ENCODE assay signal across 11 cellular contexts in the genomic region with DNA sequence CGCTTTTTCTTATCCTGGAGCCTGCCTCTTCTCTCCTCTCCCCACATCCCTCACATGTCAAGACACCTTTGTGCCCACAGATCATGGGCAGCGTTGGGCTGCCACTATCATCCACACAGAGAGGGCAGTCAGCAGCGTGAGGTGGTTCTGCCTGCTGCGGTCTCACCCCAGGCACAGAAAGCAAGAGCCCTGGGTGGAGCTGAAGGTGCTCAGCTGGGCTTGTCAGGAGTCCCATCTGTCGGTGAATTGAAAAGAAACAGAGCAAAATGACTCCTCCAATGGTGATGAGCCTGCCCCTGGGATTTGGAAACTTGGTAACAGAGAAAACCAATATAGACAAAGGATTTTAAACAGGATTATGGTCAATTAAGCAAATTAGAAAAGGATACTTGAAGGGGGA.
DNase-seq lines count a peak whose midpoint lies in the region; ATAC-seq and TF ChIP-seq lines count a peak whose summit lies in the region.
"Had no signal": no experiment of that assay in that cellular context is flagged by ENCODE, and none has a peak within 500 bp of the region (broad histone marks: within the 10 kb centered on the region; RNA-seq: fewer than 3 reads in every experiment).

No MANE protein-coding gene starts in this region.

- H3K36me3 Mint-ChIP-seq in activated T-cell treated with anti-CD3 and anti-CD28 coated beads, Interleukin-2, amount 50 U/mL, for 4 hours (ENCODE audit: insufficient read depth) = no peaks in the 10 kb centered on the region
- no peaks in the 10 kb centered on the region for H3K36me3 Mint-ChIP-seq in activated naive CD8-positive, alpha-beta T cell
- no peaks in the 10 kb centered on the region for H3K36me3 Mint-ChIP-seq in neural crest cell (ENCODE audit: low read depth)
- no peaks in the 10 kb centered on the region for H3K36me3 Mint-ChIP-seq in endothelial cell (ENCODE audit: low read depth, unreplicated experiment)

- no peak for DNase-seq in activated T-cell treated with anti-CD3 and anti-CD28 coated beads, Interleukin-2, amount 50 U/mL, for 4 hours
- no peak for DNase-seq in activated T-cell treated with anti-CD3 and anti-CD28 coated beads, Interleukin-2, amount 50 U/mL, for 48 hours
- DNase-seq in NCI-H82 (lab: John Stamatoyannopoulos, UW) (peak; percentile 98), neural crest cell (ENCODE audit: low read depth, low spot score) (no peak), left cardiac atrium (no peak), endothelial cell (ENCODE audit: low spot score) (no peak)
- DNase-seq: activated CD4-positive, CD25-positive, alpha-beta regulatory T cell; central memory CD4-positive, alpha-beta T cell had no signal

- ATAC-seq in activated T-cell treated with anti-CD3 and anti-CD28 coated beads, Interleukin-2, amount 50 U/mL, for 4 hours = no peak
- ATAC-seq in HG02981 (IDR thresholded peaks at IDR 0.05; ENCODE audit: unreplicated experiment) = no peak
- ATAC-seq in left cardiac atrium = no peak
- ATAC-seq: Right ventricle myocardium inferior had no signal

- H3K27ac Mint-ChIP-seq in activated naive CD8-positive, alpha-beta T cell = peak overlapping the region; percentile 80
- H3K27ac Mint-ChIP-seq in neural crest cell (ENCODE audit: unreplicated experiment) (peak overlapping the region; percentile 95), endothelial cell (ENCODE audit: unreplicated experiment) (no peak overlapping the region)

- H3K27me3 Mint-ChIP-seq in activated T-cell treated with anti-CD3 and anti-CD28 coated beads, Interleukin-2, amount 50 U/mL, for 4 hours (ENCODE audit: low read depth) = peaks cover 22% of the 10 kb centered on the region
- peaks cover 6% of the 10 kb centered on the region for H3K27me3 Mint-ChIP-seq in activated naive CD8-positive, alpha-beta T cell
- H3K27me3 Mint-ChIP-seq in neural crest cell (ENCODE audit: low read depth) (no peaks in the 10 kb centered on the region), endothelial cell (ENCODE audit: unreplicated experiment) (peaks cover 8% of the 10 kb centered on the region)

- H3K4me3 Mint-ChIP-seq in activated T-cell treated with anti-CD3 and anti-CD28 coated beads, Interleukin-2, amount 50 U/mL, for 4 hours = peak overlapping the region; percentile 59
- H3K4me3 Mint-ChIP-seq in activated naive CD8-positive, alpha-beta T cell = no peak overlapping the region
- peak overlapping the region; percentile 54 for H3K4me3 Mint-ChIP-seq in neural crest cell
- no peak overlapping the region for H3K4me3 Mint-ChIP-seq in endothelial cell (ENCODE audit: unreplicated experiment)

- peaks cover 11% of the 10 kb centered on the region for H3K4me1 Mint-ChIP-seq in activated T-cell treated with anti-CD3 and anti-CD28 coated beads, Interleukin-2, amount 50 U/mL, for 4 hours (ENCODE audit: low read depth)
- H3K4me1 Mint-ChIP-seq in activated naive CD8-positive, alpha-beta T cell (ENCODE audit: low read depth) = peaks cover 22% of the 10 kb centered on the region
- peaks cover 49% of the 10 kb centered on the region for H3K4me1 Mint-ChIP-seq in neural crest cell
- peaks cover 13% of the 10 kb centered on the region for H3K4me1 Mint-ChIP-seq in endothelial cell (ENCODE audit: unreplicated experiment)

- TF ChIP-seq CTCF in neural crest cell (conservative IDR thresholded peaks at IDR 0.05) (no peak), endothelial cell (IDR thresholded peaks at IDR 0.05; ENCODE audit: unreplicated experiment) (no peak)

- H3K9me3 Mint-ChIP-seq in activated T-cell treated with anti-CD3 and anti-CD28 coated beads, Interleukin-2, amount 50 U/mL, for 4 hours = no peaks in the 10 kb centered on the region
- no peaks in the 10 kb centered on the region for H3K9me3 Mint-ChIP-seq in activated naive CD8-positive, alpha-beta T cell (ENCODE audit: low read depth)
- H3K9me3 Mint-ChIP-seq in neural crest cell = no peaks in the 10 kb centered on the region
- no peaks in the 10 kb centered on the region for H3K9me3 Mint-ChIP-seq in endothelial cell (ENCODE audit: unreplicated experiment)

- intact Hi-C loops in left cardiac atrium (cut with DNase I) = no loop called here

Comparison
In these comparisons a context has a peak if more than half of its experiments do, and no peak if none do; other contexts are left out.
1. H3K4me3 Mint-ChIP-seq: peak in activated T-cell treated with anti-CD3 and anti-CD28 coated beads, Interleukin-2, amount 50 U/mL, for 4 hours (single experiment) and neural crest cell (single experiment); none in activated naive CD8-positive, alpha-beta T cell (single experiment) and endothelial cell (single experiment).